In genomic region chr5:111857067-111857466, GRCh38 we compare ENCODE assay signal across 22 cellular contexts.
DNase-seq lines count a peak whose midpoint lies in the region; ATAC-seq and TF ChIP-seq lines count a peak whose summit lies in the region.
"Had no signal": no experiment of that assay in that cellular context is flagged by ENCODE, and none has a peak within 500 bp of the region (broad histone marks: within the 10 kb centered on the region; RNA-seq: fewer than 3 reads in every experiment).

No MANE protein-coding gene starts in this region.

- H3K27ac Mint-ChIP-seq in GM23338 (no peak overlapping the region), mesothelial cell of epicardium (peak overlapping the region; percentile 44)
- H3K27ac Mint-ChIP-seq: CD4-positive, alpha-beta T cell had no signal

- POLR2A ChIA-PET in RWPE1 (lab: Yijun Ruan, JAX; ENCODE audit: low non-redundant PET), result interaction anchor here (0.7 kb wide), 1 partner anchor 9 kb away, joined by 3 read pairs; no protein-coding TSS in a partner anchor

- ATAC-seq in GM23338, result no peak

- no peaks in the 10 kb centered on the region for H4K20me1 ChIP-seq in GM23338 (replicated peaks; ENCODE audit: insufficient read depth)
- H4K20me1 ChIP-seq: BLaER1 had no signal

- H3K36me3 ChIP-seq in GM23338 (ENCODE audit: insufficient read depth), result no peaks in the 10 kb centered on the region
- H3K36me3 ChIP-seq: BLaER1, HAP-1, SJSA1 had no signal

- H3K36me3 Mint-ChIP-seq in GM23338 (ENCODE audit: low read depth), result no peaks in the 10 kb centered on the region
- no peaks in the 10 kb centered on the region for H3K36me3 Mint-ChIP-seq in mesothelial cell of epicardium
- H3K36me3 Mint-ChIP-seq: IgD-negative memory B cell had no signal

- H3K27me3 Mint-ChIP-seq in GM23338 (ENCODE audit: insufficient read depth, low read depth, poor library complexity), result no peaks in the 10 kb centered on the region
- no peaks in the 10 kb centered on the region for H3K27me3 Mint-ChIP-seq in mesothelial cell of epicardium (ENCODE audit: low read depth)
- H3K27me3 Mint-ChIP-seq: CD4-positive, alpha-beta T cell had no signal

- H3K9me3 Mint-ChIP-seq in GM23338, result no peaks in the 10 kb centered on the region
- no peaks in the 10 kb centered on the region for H3K9me3 Mint-ChIP-seq in mesothelial cell of epicardium
- H3K9me3 Mint-ChIP-seq: CD4-positive, alpha-beta T cell had no signal

- no peaks in the 10 kb centered on the region for H3F3A ChIP-seq in GM23338 (replicated peaks; ENCODE audit: low read depth)

- peaks cover 4% of the 10 kb centered on the region for H3K4me1 ChIP-seq in GM23338 (ENCODE audit: insufficient read depth)
- H3K4me1 ChIP-seq: HAP-1, SJSA1 had no signal

- H3K4me3 Mint-ChIP-seq in GM23338 (no peak overlapping the region), mesothelial cell of epicardium (no peak overlapping the region)
- H3K4me3 Mint-ChIP-seq: CD4-positive, alpha-beta T cell; IgD-negative memory B cell had no signal

- H3K79me2 ChIP-seq in GM23338 (replicated peaks; ENCODE audit: insufficient read depth), result no peaks in the 10 kb centered on the region

- peaks cover 6% of the 10 kb centered on the region; the same call in 2 of the 3 replicates for H3K4me1 Mint-ChIP-seq in GM23338
- peaks cover 43% of the 10 kb centered on the region for H3K4me1 Mint-ChIP-seq in mesothelial cell of epicardium

- CTCF ChIA-PET in RWPE1 (lab: Yijun Ruan, JAX), result interaction anchor here (2.4 kb wide), 1 partner anchor 99 kb away, joined by 5 read pairs; no protein-coding TSS in a partner anchor

- peak overlapping the region; percentile 26; the same call in 1 of the 2 replicates for H2AFZ ChIP-seq in GM23338
- H2AFZ ChIP-seq: GM23248, PC-9 had no signal

- H3K9me2 ChIP-seq in GM23338 (ENCODE audit: insufficient read depth), result no peaks in the 10 kb centered on the region

- DNase-seq in GM23338 (ENCODE audit: low spot score) (no peak), RPMI7951 (ENCODE audit: low read depth) (peak; percentile 25), fibroblast of pulmonary artery (ENCODE audit: low read depth) (peak; percentile 20), mesothelial cell of epicardium (ENCODE audit: low spot score in 2 of 2, unreplicated experiment in 2 of 2) (no peak), NCI-H146 (lab: John Stamatoyannopoulos, UW) (no peak), activated gamma-delta T cell (lab: John Stamatoyannopoulos, UW) (no peak), RWPE1 (ENCODE audit: low spot score) (no peak), NOMO-1 treated with DMSO at 0.1 percent for 48 hours (lab: John Stamatoyannopoulos, UW; ENCODE audit: unreplicated experiment) (no peak)
- DNase-seq: ACHN; CD4-positive, alpha-beta T cell; COR-L47; DMS79; MV-4-11; NCI-H446; NCI-H526; PC-9 had no signal

- H3K4me2 ChIP-seq in GM23338, result no peak overlapping the region
- H3K4me2 ChIP-seq: BLaER1, PC-9 had no signal

- H3K4me3 ChIP-seq in GM23338 (no peak overlapping the region), fibroblast of pulmonary artery (replicated peaks; ENCODE audit: low read depth, low read length) (no peak overlapping the region)
- H3K4me3 ChIP-seq: BLaER1, GM23248, HAP-1, PC-9, SJSA1 had no signal

- TF ChIP-seq CTCF in GM23338 (conservative IDR thresholded peaks at IDR 0.05; ENCODE audit: low read depth in 2 of 2), result no peak
- TF ChIP-seq CTCF in fibroblast of pulmonary artery (IDR thresholded peaks at IDR 0.05; ENCODE audit: low read length, missing control alignments), result no peak
- no peak for TF ChIP-seq CTCF in mesothelial cell of epicardium (IDR thresholded peaks at IDR 0.05; ENCODE audit: unreplicated experiment)
- no peak for TF ChIP-seq CTCF in RWPE1 (conservative IDR thresholded peaks at IDR 0.05; ENCODE audit: low read depth)

- no peaks in the 10 kb centered on the region for H3K27me3 ChIP-seq in GM23338 (ENCODE audit: insufficient read depth)
- H3K27me3 ChIP-seq: BLaER1, SJSA1 had no signal

- H3K27ac ChIP-seq in GM23338 (ENCODE audit: low read depth) (no peak overlapping the region), RWPE1 (no peak overlapping the region)
- H3K27ac ChIP-seq: BLaER1, GM23248, HL-60, PC-9, SJSA1 had no signal

TF ChIP-seq in GM23338, 12 proteins besides CTCF, POLR2A, EP300 and RAD21 (continues in another document):
- TF ChIP-seq JUNB (IDR thresholded peaks at IDR 0.05; ENCODE audit: unreplicated experiment), result no peak
- TF ChIP-seq POLR2AphosphoS5 (IDR thresholded peaks at IDR 0.05; ENCODE audit: low read depth), result no peak
- no peak for TF ChIP-seq ZNF114 (CRISPR knock-in tag; IDR thresholded peaks at IDR 0.05)
- no peak for TF ChIP-seq EZH2 (IDR thresholded peaks at IDR 0.05; ENCODE audit: low read depth, unreplicated experiment)
- TF ChIP-seq NANOG (IDR thresholded peaks at IDR 0.05; ENCODE audit: borderline replicate concordance), result no peak
- TF ChIP-seq CREB1 (CRISPR knock-in tag; IDR thresholded peaks at IDR 0.05; ENCODE audit: low read depth), result no peak
- no peak for TF ChIP-seq EZH2phosphoT487 (IDR thresholded peaks at IDR 0.05; ENCODE audit: unreplicated experiment)
- no peak for TF ChIP-seq ZNF331 (CRISPR knock-in tag; IDR thresholded peaks at IDR 0.05; ENCODE audit: low read depth)
- TF ChIP-seq REST (IDR thresholded peaks at IDR 0.05; ENCODE audit: unreplicated experiment), result no peak
- no peak for TF ChIP-seq ETS1 (IDR thresholded peaks at IDR 0.05)

Comparison
In these comparisons a context has a peak if more than half of its experiments do, and no peak if none do; other contexts are left out.
1. DNase-seq: peak in RPMI7951 (single experiment) and fibroblast of pulmonary artery (single experiment); none in GM23338 (single experiment), mesothelial cell of epicardium (0 of 2), NCI-H146 (single experiment), activated gamma-delta T cell (single experiment), RWPE1 (single experiment) and NOMO-1 treated with DMSO at 0.1 percent for 48 hours (single experiment).